In genomic region chr15:99100245-99101173, GRCh38 we compare ENCODE assay signal across 8 cellular contexts. TPM values are rescaled to one million over a fixed set of nuclear protein-coding genes. Genes with fewer than 3 reads are reported as not detected.
DNase-seq lines count a peak whose midpoint lies in the region; ATAC-seq and TF ChIP-seq lines count a peak whose summit lies in the region.

No MANE protein-coding gene starts in this region.

- POLR2A ChIA-PET in Caco-2 (lab: Charles Lee), result interaction anchor here (0.6 kb wide), 1 partner anchor 9 kb away, joined by 3 read pairs; no protein-coding TSS in a partner anchor

- H3K79me2 ChIP-seq in GM23338 (replicated peaks; ENCODE audit: insufficient read depth), result no peaks in the 10 kb centered on the region

- H3K27me3 ChIP-seq in Caco-2 (replicated peaks; ENCODE audit: control insufficient read depth, insufficient read depth, low read length), result peaks cover 1% of the 10 kb centered on the region
- peaks cover 33% of the 10 kb centered on the region for H3K27me3 ChIP-seq in GM23338 (ENCODE audit: insufficient read depth)
- H3K27me3 ChIP-seq in duodenal mucosa (ENCODE audit: control insufficient read depth in 1 of 2, insufficient read depth in 2 of 2, low read length in 2 of 2), result peaks cover 19 to 28% of the 10 kb centered on the region in 2 donors

- H3K36me3 ChIP-seq in Caco-2 (ENCODE audit: control insufficient read depth, insufficient read depth, low read length) (no peaks in the 10 kb centered on the region), GM23338 (ENCODE audit: insufficient read depth) (no peaks in the 10 kb centered on the region), duodenal mucosa (ENCODE audit: control insufficient read depth in 1 of 2, insufficient read depth in 2 of 2, low read length in 2 of 2) (no peaks in the 10 kb centered on the region)

- H2AFZ ChIP-seq in GM23338, result peak overlapping the region; percentile 97

- DNase-seq in Caco-2 (peak; percentile 71 to 88), GM23338 (ENCODE audit: low spot score) (peak; percentile 93), NCI-H2081 (lab: John Stamatoyannopoulos, UW) (peak; percentile 83 to 85), left lobe of liver (ENCODE audit: low spot score) (peak; percentile 82)
- DNase-seq in stimulated activated CD4-positive, alpha-beta T cell treated with anti-CD3 and anti-CD28 coated beads, Interleukin-4, amount 100 ng/mL, for 24 hours, result peak; percentile 32

- peak overlapping the region; percentile 35 for H3K4me3 ChIP-seq in Caco-2 (ENCODE audit: low read depth, low read length)
- H3K4me3 ChIP-seq in GM23338, result peak overlapping the region; percentile 56
- H3K4me3 ChIP-seq in duodenal mucosa (ENCODE audit: low read depth in 1 of 2, low read length in 2 of 2), result peak overlapping the region; percentile 3 to 5

- no peaks in the 10 kb centered on the region for H4K20me1 ChIP-seq in GM23338 (replicated peaks; ENCODE audit: insufficient read depth)

- peak; percentile 70 to 93 for TF ChIP-seq CTCF in Caco-2 (IDR thresholded peaks at IDR 0.05; ENCODE audit: insufficient read depth in 1 of 2, low read depth in 1 of 2, low read length in 1 of 2, severe bottlenecking in 1 of 2, unreplicated experiment in 1 of 2)
- TF ChIP-seq CTCF in GM23338 (conservative IDR thresholded peaks at IDR 0.05; ENCODE audit: low read depth in 2 of 2), result peak; percentile 81 to 88
- peak; percentile 98 for TF ChIP-seq CTCF in VCaP (conservative IDR thresholded peaks at IDR 0.05)

- H3K9me3 Mint-ChIP-seq in Caco-2 (ENCODE audit: unreplicated experiment), result no peaks in the 10 kb centered on the region
- no peaks in the 10 kb centered on the region for H3K9me3 Mint-ChIP-seq in GM23338

- H3K9me2 ChIP-seq in GM23338 (ENCODE audit: insufficient read depth), result no peaks in the 10 kb centered on the region

- H3K27ac Mint-ChIP-seq in Caco-2 (ENCODE audit: unreplicated experiment) (no peak overlapping the region), GM23338 (no peak overlapping the region)

- H3K36me3 Mint-ChIP-seq in Caco-2 (ENCODE audit: insufficient read depth, unreplicated experiment) (peaks cover 6% of the 10 kb centered on the region), GM23338 (ENCODE audit: low read depth) (no peaks in the 10 kb centered on the region)

- no peak overlapping the region for H3K9ac ChIP-seq in duodenal mucosa (ENCODE audit: low read depth in 1 of 2, low read length in 2 of 2)

- no peaks in the 10 kb centered on the region for H3K4me1 ChIP-seq in Caco-2
- no peaks in the 10 kb centered on the region for H3K4me1 ChIP-seq in GM23338 (ENCODE audit: insufficient read depth)
- H3K4me1 ChIP-seq in duodenal mucosa (ENCODE audit: control insufficient read depth in 1 of 2, insufficient read depth in 2 of 2, low read length in 2 of 2), result no peaks in the 10 kb centered on the region

- H3K4me1 Mint-ChIP-seq in Caco-2 (ENCODE audit: low read depth, unreplicated experiment) (no peaks in the 10 kb centered on the region), GM23338 (peaks cover 2% of the 10 kb centered on the region)

- H3K27me3 Mint-ChIP-seq in Caco-2 (ENCODE audit: insufficient read depth, unreplicated experiment) (peaks cover 8% of the 10 kb centered on the region), GM23338 (ENCODE audit: insufficient read depth, low read depth, poor library complexity) (peaks cover 17% of the 10 kb centered on the region)

- peak overlapping the region; percentile 78 for H3K4me2 ChIP-seq in GM23338

- peak overlapping the region; percentile 71 for H3K4me3 Mint-ChIP-seq in Caco-2 (ENCODE audit: unreplicated experiment)
- H3K4me3 Mint-ChIP-seq in GM23338, result peak overlapping the region; percentile 53

- ATAC-seq in GM23338 (peak; percentile 66), left lobe of liver (peak; percentile 71), HG03139 (IDR thresholded peaks at IDR 0.05; ENCODE audit: unreplicated experiment) (no peak)

- intact Hi-C loops in Caco-2 (cut with micrococcal nuclease; ENCODE audit: unreplicated experiment), result loop anchor here (1.0 kb wide), 1 partner anchor 113 kb away; no protein-coding TSS in a partner anchor

- no TSS peak for BruUV-seq in Caco-2 (replicated peaks; lab: Mats Ljungman, UMichigan)

- H3K9me3 ChIP-seq in Caco-2, result no peaks in the 10 kb centered on the region
- no peaks in the 10 kb centered on the region for H3K9me3 ChIP-seq in duodenal mucosa (ENCODE audit: control insufficient read depth in 1 of 2, low read length in 2 of 2)

- CTCF ChIA-PET in Caco-2 (lab: Charles Lee), result interaction anchor here (0.5 to 2.6 kb wide), 13 partner anchors 9 to 633 kb away, joined by 3 to 13 read pairs (median 4); partner anchors contain the start of gene LYSMD4

- no peaks in the 10 kb centered on the region for H3F3A ChIP-seq in GM23338 (replicated peaks; ENCODE audit: low read depth)

- H3K27ac ChIP-seq in GM23338 (ENCODE audit: low read depth), result no peak overlapping the region
- H3K27ac ChIP-seq in VCaP, result peak overlapping the region; percentile 59; the same call in 1 of the 2 replicates
- no peak overlapping the region for H3K27ac ChIP-seq in duodenal mucosa (ENCODE audit: low read depth, low read length)

TF ChIP-seq in GM23338, 12 proteins besides CTCF, POLR2A, EP300 and RAD21:
- TF ChIP-seq NANOG (IDR thresholded peaks at IDR 0.05; ENCODE audit: borderline replicate concordance) (no peak), EZH2 (IDR thresholded peaks at IDR 0.05; ENCODE audit: low read depth, unreplicated experiment) (peak; percentile 26), CREB1 (CRISPR knock-in tag; IDR thresholded peaks at IDR 0.05; ENCODE audit: low read depth) (peak; percentile 29; the same call in 1 of the 2 replicates), JUNB (IDR thresholded peaks at IDR 0.05; ENCODE audit: unreplicated experiment) (peak; percentile 65)
TF ChIP-seq in GM23338: peak in this region for 3.

RNA-seq across cellular contexts. Expression of gene SYNM, which starts 4.4 kb away (rescaled TPM):
- total RNA-seq in Caco-2 (2022) (6.0 and 6.1 TPM in 2 replicates), left lobe of liver (3.8 TPM)
- 2.9 and 3.5 TPM in 2 replicates for total RNA-seq in GM23338 (2014; rRNA removed; shearing (Covaris generic))
- 0.73 and 0.74 TPM in 2 replicates for polyA plus RNA-seq in GM23338 (2016; fragmentation: Nextera tagmentation; extraction: Ambion mirVana)

Comparison
In these comparisons a context has a peak if more than half of its experiments do, and no peak if none do; other contexts are left out.
1. DNase-seq: peak in every context shown above with its lines; median percentile 93 in GM23338; 84 in NCI-H2081; 82 in left lobe of liver; 80 in Caco-2; 32 in stimulated activated CD4-positive, alpha-beta T cell treated with anti-CD3 and anti-CD28 coated beads, Interleukin-4, amount 100 ng/mL, for 24 hours.
2. H3K4me3 ChIP-seq: peak in every context shown above with its lines; median percentile 56 in GM23338; 35 in Caco-2; 4 in duodenal mucosa.